ENCODE assay signal across 14 cellular contexts in the genomic region with DNA sequence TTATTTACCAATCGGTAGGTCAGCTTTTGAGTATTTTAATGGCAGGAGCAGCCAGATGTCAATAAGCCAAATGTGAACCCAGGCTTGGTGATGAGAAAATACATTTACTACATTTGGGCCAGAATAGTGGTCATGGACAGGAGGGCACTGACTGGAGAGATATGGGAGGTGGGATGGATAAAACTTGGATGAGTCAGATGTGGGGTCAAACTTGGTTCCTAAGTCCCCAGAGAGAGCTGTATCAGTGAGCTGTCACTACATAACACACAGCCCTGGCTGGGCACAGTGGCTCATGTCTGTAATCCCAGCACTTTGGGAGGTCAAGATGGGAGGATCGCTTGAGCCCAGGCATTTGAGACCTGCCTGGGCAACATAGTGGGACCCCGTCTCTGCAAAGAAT. TPM values are rescaled to one million over a fixed set of nuclear protein-coding genes. Genes with fewer than 3 reads are reported as not detected.
DNase-seq lines count a peak whose midpoint lies in the region; ATAC-seq and TF ChIP-seq lines count a peak whose summit lies in the region.
"Had no signal": no experiment of that assay in that cellular context is flagged by ENCODE, and none has a peak within 500 bp of the region (broad histone marks: within the 10 kb centered on the region; RNA-seq: fewer than 3 reads in every experiment).

No MANE protein-coding gene starts in this region.

- peak overlapping the region in 10 of 12 donors; percentile 59 to 94 (median 90) for H3K27ac ChIP-seq in heart left ventricle
- peak overlapping the region in 54 of 59 donors; percentile 1 to 98 (median 92) for H3K27ac ChIP-seq in dorsolateral prefrontal cortex
- H3K27ac ChIP-seq in osteoblast (ENCODE audit: low read depth, low read length) = peak overlapping the region; percentile 99
- H3K27ac ChIP-seq in upper lobe of left lung = peak overlapping the region in 3 of 4 donors; percentile 92 to 98 (median 93)

- no peaks in the 10 kb centered on the region for H3K27me3 ChIP-seq in heart left ventricle
- H3K27me3 ChIP-seq in dorsolateral prefrontal cortex = no peaks in the 10 kb centered on the region
- H3K27me3 ChIP-seq in osteoblast (ENCODE audit: insufficient read depth, low read length) = no peaks in the 10 kb centered on the region
- H3K27me3 ChIP-seq in upper lobe of left lung = no peaks in the 10 kb centered on the region

- ATAC-seq in heart left ventricle = no peak
- no peak for ATAC-seq in upper lobe of left lung (ENCODE audit: low FRiP score in 2 of 2)
- ATAC-seq: SK-N-SH treated with all-trans-retinoic acid at 6 μM for 48 hours had no signal

- TF ChIP-seq CTCF in heart left ventricle (IDR thresholded peaks at IDR 0.05) = no peak
- TF ChIP-seq CTCF in dorsolateral prefrontal cortex (IDR thresholded peaks at IDR 0.05 in 54 of 56, conservative IDR thresholded peaks at IDR 0.05 in 2 of 56; ENCODE audit: low read depth in 1 of 56, partially characterized antibody in 56 of 56) = no peak
- no peak for TF ChIP-seq CTCF in osteoblast (IDR thresholded peaks at IDR 0.05; ENCODE audit: extremely low read depth, low read depth, low read length)
- TF ChIP-seq CTCF in upper lobe of left lung (IDR thresholded peaks at IDR 0.05) = no peak

- peaks cover 70% of the 10 kb centered on the region for H3K79me2 ChIP-seq in osteoblast (ENCODE audit: insufficient read depth, low read length)

- peaks cover 5% of the 10 kb centered on the region for H4K20me1 ChIP-seq in osteoblast (ENCODE audit: insufficient read depth, low read length)

- H3K36me3 ChIP-seq in heart left ventricle (no peaks in the 10 kb centered on the region), osteoblast (ENCODE audit: insufficient read depth, low read length) (no peaks in the 10 kb centered on the region), upper lobe of left lung (peaks cover 0 to 3% (median 0%) of the 10 kb centered on the region in 4 donors)

- no peak for TF ChIP-seq POLR2A in heart left ventricle (IDR thresholded peaks at IDR 0.05)
- TF ChIP-seq POLR2A in upper lobe of left lung (IDR thresholded peaks at IDR 0.05) = no peak

- WGBS in heart left ventricle, 4 donors = 86 to 93% (median 91%) methylated on average over 3 of the region's 3 CpGs
- 93 to 97% methylated on average over 3 of the region's 3 CpGs for WGBS in upper lobe of left lung, 2 donors

- H3K9me3 ChIP-seq in heart left ventricle (no peaks in the 10 kb centered on the region), osteoblast (ENCODE audit: low read depth, low read length) (no peaks in the 10 kb centered on the region), upper lobe of left lung (no peaks in the 10 kb centered on the region)
- H3K9me3 ChIP-seq: mucosa of descending colon had no signal

- H3K4me3 ChIP-seq in heart left ventricle (no peak overlapping the region), dorsolateral prefrontal cortex (no peak overlapping the region), osteoblast (ENCODE audit: insufficient read depth, low read length) (no peak overlapping the region), upper lobe of left lung (no peak overlapping the region)
- H3K4me3 ChIP-seq: mucosa of descending colon had no signal

- intact Hi-C loops in heart left ventricle (cut with DNase I) (loop anchor here in 6 of 10 donors (5.0 to 10.0 kb wide), 3 partner anchors 39 to 49 kb away; no protein-coding TSS in a partner anchor), cardiac septum (cut with DNase I) (loop anchor here (5.0 kb wide), 1 partner anchor 44 kb away; no protein-coding TSS in a partner anchor), dorsolateral prefrontal cortex (cut with DNase I) (no loop called here)

- no peak overlapping the region for H2AFZ ChIP-seq in osteoblast (ENCODE audit: low read length)

- DNase-seq in heart left ventricle (no peak), cardiac septum (ENCODE audit: low spot score) (no peak), dorsolateral prefrontal cortex (no peak), osteoblast (ENCODE audit: insufficient read length, low spot score, missing footprints) (no peak), upper lobe of left lung (no peak), germinal center (ENCODE audit: low spot score) (no peak)
- DNase-seq in activated effector memory CD4-positive, alpha-beta T cell treated with anti-CD3 and anti-CD28 coated beads, Interleukin-2, amount 50 U/mL, for 16 hours = no peak
- DNase-seq in activated CD4-positive, alpha-beta T cell treated with anti-CD3 and anti-CD28 coated beads for 4 hours = no peak
- DNase-seq: ACHN, DMS153, NCI-H2081 treated with DMSO at 0.1 percent for 48 hours, retina had no signal

- no peak overlapping the region for H3K4me2 ChIP-seq in osteoblast (ENCODE audit: insufficient read depth, low read length)

- H3K4me1 ChIP-seq in heart left ventricle (peaks cover 0 to 74% (median 48%) of the 10 kb centered on the region in 12 donors), osteoblast (ENCODE audit: insufficient read depth, low read length) (peaks cover 44% of the 10 kb centered on the region), upper lobe of left lung (peaks cover 44 to 51% (median 48%) of the 10 kb centered on the region in 4 donors)

- no peak for TF ChIP-seq EP300 in upper lobe of left lung (IDR thresholded peaks at IDR 0.05)

RNA-seq across cellular contexts. Expression of a gene that starts 51.7 kb away (rescaled TPM):
- 100 to 1,000 TPM in 1 of 9 donors, 10 to 100 TPM in 8; 39.9 to 133 (median 45.1) TPM for total RNA-seq in heart left ventricle
- polyA plus RNA-seq in heart left ventricle = 10 to 100 TPM; 30.6 to 52.7 TPM
- 42.6 TPM for total RNA-seq in cardiac septum
- 10 to 100 TPM; 12.2 to 45.9 (median 22.6) TPM for total RNA-seq in dorsolateral prefrontal cortex
- 136 and 144 TPM in 2 replicates for total RNA-seq in osteoblast
- total RNA-seq in upper lobe of left lung = 100 to 1,000 TPM in 4 of 6 donors, 10 to 100 TPM in 2; 80.7 to 426 (median 181) TPM

RNA-seq across cellular contexts. Expression of a gene that starts 52.6 kb away (rescaled TPM):
- 10 to 100 TPM in 3 of 9 donors, 1 to 10 TPM in 6; 5.3 to 14.5 (median 8.7) TPM for total RNA-seq in heart left ventricle
- polyA plus RNA-seq in heart left ventricle = 1 to 10 TPM; 7.2 to 7.6 TPM
- total RNA-seq in cardiac septum = 9.3 TPM
- 10 to 100 TPM; 14.1 to 34.9 (median 22.9) TPM for total RNA-seq in dorsolateral prefrontal cortex
- 3.8 and 4.7 TPM in 2 replicates for total RNA-seq in osteoblast
- total RNA-seq in upper lobe of left lung = 10 to 100 TPM in 4 of 6 donors, 1 to 10 TPM in 2; 5.0 to 66.1 (median 15.2) TPM

Comparison
In these comparisons a context has a peak if more than half of its experiments do, and no peak if none do; other contexts are left out.
1. intact Hi-C loops: an anchor here in heart left ventricle (5.0 to 10.0 kb wide) and cardiac septum (5.0 kb wide); none called in dorsolateral prefrontal cortex.